In genomic region chr3:16265455-16265786, GRCh38 we compare ENCODE assay signal across 8 cellular contexts. TPM values are rescaled to one million over a fixed set of nuclear protein-coding genes. Genes with fewer than 3 reads are reported as not detected.
DNase-seq lines count a peak whose midpoint lies in the region; ATAC-seq, FAIRE-seq and TF ChIP-seq lines count a peak whose summit lies in the region.

No MANE protein-coding gene starts in this region.

- peak overlapping the region; percentile 71 for H2AFZ ChIP-seq in MM.1S (ENCODE audit: low read length)

- TF ChIP-seq CTCF in BE2C (IDR thresholded peaks at IDR 0.05; ENCODE audit: low read depth, low read length) (no peak), MM.1S (IDR thresholded peaks at IDR 0.05; ENCODE audit: low read length) (no peak)

- H3K4me1 Mint-ChIP-seq in natural killer cell treated with Interleukin-12 subunit alpha and Interleukin-12 subunit beta and Interleukin-15 and Interleukin-18, amount 100 ng/mL, for 72 hours (ENCODE audit: low read depth in 2 of 2): peaks cover 21 to 22% of the 10 kb centered on the region in 2 donors

- no peaks in the 10 kb centered on the region for H3K9me3 Mint-ChIP-seq in natural killer cell treated with Interleukin-12 subunit alpha and Interleukin-12 subunit beta and Interleukin-15 and Interleukin-18, amount 100 ng/mL, for 72 hours

- peak overlapping the region; percentile 91 for H3K4me2 ChIP-seq in MM.1S (ENCODE audit: low read depth, low read length)

- H3K27ac Mint-ChIP-seq in natural killer cell treated with Interleukin-12 subunit alpha and Interleukin-12 subunit beta and Interleukin-15 and Interleukin-18, amount 100 ng/mL, for 72 hours: peak overlapping the region; percentile 89 to 98

- H3K9me2 ChIP-seq in MM.1S (replicated peaks; ENCODE audit: insufficient read depth, low read length): no peaks in the 10 kb centered on the region

- H3K27me3 ChIP-seq in BE2C: no peaks in the 10 kb centered on the region
- no peaks in the 10 kb centered on the region for H3K27me3 ChIP-seq in MM.1S (replicated peaks; ENCODE audit: insufficient read depth, low read length)
- H3K27me3 ChIP-seq in duodenal mucosa (ENCODE audit: control insufficient read depth in 1 of 2, insufficient read depth in 2 of 2, low read length in 2 of 2): no peaks in the 10 kb centered on the region

- H3K36me3 Mint-ChIP-seq in natural killer cell treated with Interleukin-12 subunit alpha and Interleukin-12 subunit beta and Interleukin-15 and Interleukin-18, amount 100 ng/mL, for 72 hours: no peaks in the 10 kb centered on the region

- DNase-seq in BE2C (no peak), MM.1S (no peak), SHP77 treated with DMSO at 0.1 percent for 48 hours (lab: John Stamatoyannopoulos, UW) (no peak), RCC 7860 (ENCODE audit: low spot score) (no peak), superior temporal gyrus (ENCODE audit: extremely low spot score) (no peak)
- DNase-seq in natural killer cell treated with Interleukin-12 subunit alpha and Interleukin-12 subunit beta and Interleukin-15 and Interleukin-18, amount 100 ng/mL, for 72 hours (ENCODE audit: low spot score): no peak

- H3K27me3 Mint-ChIP-seq in natural killer cell treated with Interleukin-12 subunit alpha and Interleukin-12 subunit beta and Interleukin-15 and Interleukin-18, amount 100 ng/mL, for 72 hours: no peaks in the 10 kb centered on the region

- no peak for ATAC-seq in natural killer cell treated with Interleukin-12 subunit alpha and Interleukin-12 subunit beta and Interleukin-15 and Interleukin-18, amount 100 ng/mL, for 72 hours
- no peak for ATAC-seq in HG03439 (IDR thresholded peaks at IDR 0.05; ENCODE audit: unreplicated experiment)

- no peaks in the 10 kb centered on the region for H3K9me3 ChIP-seq in BE2C
- H3K9me3 ChIP-seq in MM.1S (replicated peaks; ENCODE audit: insufficient read depth, low read length): no peaks in the 10 kb centered on the region
- no peaks in the 10 kb centered on the region for H3K9me3 ChIP-seq in duodenal mucosa (ENCODE audit: control insufficient read depth in 1 of 2, low read length in 2 of 2)

- H3K27ac ChIP-seq in MM.1S (ENCODE audit: low read length): peak overlapping the region; percentile 94
- peak overlapping the region; percentile 93 for H3K27ac ChIP-seq in duodenal mucosa (ENCODE audit: low read depth, low read length)

- H3K4me3 Mint-ChIP-seq in natural killer cell treated with Interleukin-12 subunit alpha and Interleukin-12 subunit beta and Interleukin-15 and Interleukin-18, amount 100 ng/mL, for 72 hours: peak overlapping the region; percentile 95

- H3K4me1 ChIP-seq in BE2C (no peaks in the 10 kb centered on the region), MM.1S (ENCODE audit: low read length) (peaks cover 8% of the 10 kb centered on the region; the same call in 1 of the 2 replicates), duodenal mucosa (ENCODE audit: control insufficient read depth in 1 of 2, insufficient read depth in 2 of 2, low read length in 2 of 2) (peaks cover 28 to 37% of the 10 kb centered on the region in 2 donors)

- H3K36me3 ChIP-seq in BE2C: no peaks in the 10 kb centered on the region
- H3K36me3 ChIP-seq in MM.1S (replicated peaks; ENCODE audit: insufficient read depth, low read length): 0 out of 2 replicates have a peak, but pooled peaks cover 3% of the 10 kb centered on the region
- H3K36me3 ChIP-seq in duodenal mucosa (ENCODE audit: control insufficient read depth in 1 of 2, insufficient read depth in 2 of 2, low read length in 2 of 2): peaks cover 2 to 12% of the 10 kb centered on the region in 2 donors

- FAIRE-seq in RCC 7860 (lab: Jason Lieb, UNC): no peak

- H3K4me3 ChIP-seq in BE2C (ENCODE audit: low read depth, low read length): peak overlapping the region; percentile 93
- H3K4me3 ChIP-seq in MM.1S (ENCODE audit: low read length): peak overlapping the region; percentile 97
- peak overlapping the region; percentile 81 to 99 for H3K4me3 ChIP-seq in duodenal mucosa (ENCODE audit: low read depth in 1 of 2, low read length in 2 of 2)

- H3F3A ChIP-seq in MM.1S (ENCODE audit: insufficient read depth, low read length): peaks cover 27% of the 10 kb centered on the region

- H3K9ac ChIP-seq in MM.1S (ENCODE audit: low read length): peak overlapping the region; percentile 98
- peak overlapping the region; percentile 85 to 99 for H3K9ac ChIP-seq in duodenal mucosa (ENCODE audit: low read depth in 1 of 2, low read length in 2 of 2)

- peaks cover 86% of the 10 kb centered on the region for H3K79me2 ChIP-seq in MM.1S (ENCODE audit: low read length)

- no peaks in the 10 kb centered on the region for H4K20me1 ChIP-seq in MM.1S (ENCODE audit: insufficient read depth, low read length)

RNA-seq across cellular contexts. Expression of gene OXNAD1, which starts 0.4 kb away (rescaled TPM):
- polyA plus RNA-seq in BE2C (2012; ENCODE audit: insufficient read depth, insufficient read length, low read depth): 7.4 TPM
- total RNA-seq in natural killer cell treated with Interleukin-12 subunit alpha and Interleukin-12 subunit beta and Interleukin-15 and Interleukin-18, amount 100 ng/mL, for 72 hours: 10 to 100 TPM; 16.0 to 31.4 TPM

RNA-seq across cellular contexts. Expression of gene DPH3, which starts 0.7 kb away (rescaled TPM):
- polyA plus RNA-seq in BE2C (2012; ENCODE audit: insufficient read depth, insufficient read length, low read depth): 21.5 TPM
- 10 to 100 TPM; 24.4 to 25.7 TPM for total RNA-seq in natural killer cell treated with Interleukin-12 subunit alpha and Interleukin-12 subunit beta and Interleukin-15 and Interleukin-18, amount 100 ng/mL, for 72 hours
